Comparison of ENCODE assay signal across 9 cellular contexts in the genomic region with DNA sequence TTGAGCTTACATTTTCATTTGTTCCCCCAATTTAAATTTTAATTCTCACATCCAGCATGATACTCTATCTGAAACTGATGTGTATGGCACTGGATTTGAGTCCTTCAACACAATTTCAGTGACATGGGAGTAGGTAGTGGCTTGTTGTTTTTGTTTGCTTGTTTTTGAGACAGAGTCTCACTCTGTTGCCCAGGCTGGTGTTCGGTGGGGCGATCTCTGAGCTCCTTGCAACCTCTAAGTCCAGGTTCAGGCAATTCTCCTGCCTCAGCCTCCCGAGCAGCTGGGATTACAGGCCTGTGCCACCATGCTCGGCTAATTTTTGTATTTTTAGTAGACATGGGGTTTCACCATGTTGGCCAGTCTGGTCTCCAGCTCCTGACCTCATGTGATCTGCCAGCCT. TPM values are rescaled to one million over a fixed set of nuclear protein-coding genes. Genes with fewer than 3 reads are reported as not detected.
DNase-seq lines count a peak whose midpoint lies in the region; ATAC-seq and TF ChIP-seq lines count a peak whose summit lies in the region.
"Not testable (repeated sequence)": the region's sequence is repeated elsewhere in the genome, so short reads cannot be mapped to it uniquely, and the experiment has no call there.
"Had no signal": no experiment of that assay in that cellular context is flagged by ENCODE, and none has a peak within 500 bp of the region (broad histone marks: within the 10 kb centered on the region; RNA-seq: fewer than 3 reads in every experiment).

No MANE protein-coding gene starts in this region.

- not testable (repeated sequence) for H3K27me3 ChIP-seq in BLaER1; HUES6 (ENCODE audit: control insufficient read depth, insufficient read depth, low read length); endodermal cell (ENCODE audit: control insufficient read depth, insufficient read depth, low read length, poor library complexity, severe bottlenecking); liver (ENCODE audit: control insufficient read depth in 4 of 4, insufficient read depth in 4 of 4, low read length in 3 of 4); osteoblast (ENCODE audit: insufficient read depth, low read length)

- H3K4me1 Mint-ChIP-seq in T-cell (peaks cover 37 to 46% (median 39%) of the 10 kb centered on the region in 3 donors), endodermal cell (peaks cover 19% of the 10 kb centered on the region)
- H3K4me1 Mint-ChIP-seq in activated naive CD8-positive, alpha-beta T cell treated with anti-CD3 and anti-CD28 coated beads, Interleukin-2, amount 10 ng/mL, durations not matched to agents 7 days and 5 days = peaks cover 21% of the 10 kb centered on the region

- peak overlapping the region; percentile 75 for H2AFZ ChIP-seq in osteoblast (ENCODE audit: low read length)

- TF ChIP-seq CTCF in endodermal cell (conservative IDR thresholded peaks at IDR 0.05); liver (IDR thresholded peaks at IDR 0.05; ENCODE audit: low read depth, low read length, missing input control); osteoblast (IDR thresholded peaks at IDR 0.05; ENCODE audit: extremely low read depth, low read depth, low read length): not testable (repeated sequence)

- DNase-seq in T-cell; activated naive CD8-positive, alpha-beta T cell treated with anti-CD3 and anti-CD28 coated beads, Interleukin-2, amount 10 ng/mL, durations not matched to agents 7 days and 5 days; osteoblast (ENCODE audit: insufficient read length, low spot score, missing footprints); substantia nigra (lab: John Stamatoyannopoulos, UW): not testable (repeated sequence)
- peak; percentile 40 for DNase-seq in endodermal cell

- CTCF ChIA-PET in T-cell (lab: Charles Lee) = not testable (repeated sequence)

- not testable (repeated sequence) for H3K27me3 Mint-ChIP-seq in T-cell; activated naive CD8-positive, alpha-beta T cell treated with anti-CD3 and anti-CD28 coated beads, Interleukin-2, amount 10 ng/mL, durations not matched to agents 7 days and 5 days; endodermal cell (ENCODE audit: insufficient read depth)

- not testable (repeated sequence) for ATAC-seq in T-cell (replicated peaks in 1 of 4); activated naive CD8-positive, alpha-beta T cell treated with anti-CD3 and anti-CD28 coated beads, Interleukin-2, amount 10 ng/mL, durations not matched to agents 7 days and 5 days (ENCODE audit: low read depth)

- H3K36me3 ChIP-seq in BLaER1 = peaks cover 17% of the 10 kb centered on the region
- H3K36me3 ChIP-seq in HUES6 (ENCODE audit: control insufficient read depth, insufficient read depth, low read length) = peaks cover 11% of the 10 kb centered on the region; the same call in 1 of the 2 replicates
- not testable (repeated sequence) for H3K36me3 ChIP-seq in endodermal cell (ENCODE audit: control insufficient read depth, insufficient read depth, low read length); liver (ENCODE audit: control insufficient read depth in 4 of 4, insufficient read depth in 3 of 4, low read depth in 1 of 4, low read length in 3 of 4); osteoblast (ENCODE audit: insufficient read depth, low read length)

- not testable (repeated sequence) for H3K9me3 ChIP-seq in BLaER1; HUES6 (ENCODE audit: control insufficient read depth, insufficient read depth, low read depth, low read length); endodermal cell (ENCODE audit: control insufficient read depth, low read length); liver (ENCODE audit: control insufficient read depth in 4 of 4, low read length in 3 of 4); osteoblast (ENCODE audit: low read depth, low read length)

- 85 to 99% methylated on average over 4 of the region's 4 CpGs for WGBS in endodermal cell (ENCODE audit: insufficient coverage in 1 of 2, insufficient read length in 1 of 2), 2 experiments
- 92% methylated on average over 4 of the region's 4 CpGs for WGBS in liver

- H3K4me1 ChIP-seq in BLaER1 (peaks cover 49% of the 10 kb centered on the region), HUES6 (ENCODE audit: control insufficient read depth, insufficient read depth, low read length) (peaks cover 23% of the 10 kb centered on the region), liver (ENCODE audit: control insufficient read depth in 4 of 4, insufficient read depth in 4 of 4, low read length in 3 of 4) (peaks cover 0 to 23% (median 13%) of the 10 kb centered on the region in 4 donors), osteoblast (ENCODE audit: insufficient read depth, low read length) (peaks cover 23% of the 10 kb centered on the region)
- H3K4me1 ChIP-seq in endodermal cell (ENCODE audit: control insufficient read depth, insufficient read depth, low read length) = not testable (repeated sequence)

- not testable (repeated sequence) for H3K36me3 Mint-ChIP-seq in T-cell; activated naive CD8-positive, alpha-beta T cell treated with anti-CD3 and anti-CD28 coated beads, Interleukin-2, amount 10 ng/mL, durations not matched to agents 7 days and 5 days
- H3K36me3 Mint-ChIP-seq in endodermal cell (ENCODE audit: low read depth) = peaks cover 11% of the 10 kb centered on the region

- peaks cover 40% of the 10 kb centered on the region for H3K79me2 ChIP-seq in osteoblast (ENCODE audit: insufficient read depth, low read length)

- peak overlapping the region; percentile 94 for H3K9ac ChIP-seq in BLaER1
- peak overlapping the region; percentile 73 for H3K9ac ChIP-seq in HUES6 (ENCODE audit: low read length)
- H3K9ac ChIP-seq in endodermal cell (ENCODE audit: extremely low read depth, low read length, poor library complexity, severe bottlenecking) = not testable (repeated sequence)
- peak overlapping the region; percentile 97 for H3K9ac ChIP-seq in liver (ENCODE audit: low read depth in 1 of 2, low read length in 2 of 2)

- H3K27ac ChIP-seq in BLaER1 (peak overlapping the region; percentile 92), liver (ENCODE audit: low read depth in 1 of 2, low read length in 2 of 2) (peak overlapping the region; percentile 99), osteoblast (ENCODE audit: low read depth, low read length) (peak overlapping the region; percentile 96), substantia nigra (ENCODE audit: low read depth, low read length, poor library complexity, severe bottlenecking) (peak overlapping the region; percentile 97)
- H3K27ac ChIP-seq in HUES6 (ENCODE audit: low read depth, low read length); endodermal cell (ENCODE audit: low read depth, low read length): not testable (repeated sequence)

- peaks cover 17% of the 10 kb centered on the region for H4K20me1 ChIP-seq in BLaER1
- not testable (repeated sequence) for H4K20me1 ChIP-seq in osteoblast (ENCODE audit: insufficient read depth, low read length)

- H3K27ac Mint-ChIP-seq in T-cell = peak overlapping the region; percentile 96 to 98
- H3K27ac Mint-ChIP-seq in activated naive CD8-positive, alpha-beta T cell treated with anti-CD3 and anti-CD28 coated beads, Interleukin-2, amount 10 ng/mL, durations not matched to agents 7 days and 5 days = peak overlapping the region; percentile 97
- H3K27ac Mint-ChIP-seq in endodermal cell = not testable (repeated sequence)

- H3K9me3 Mint-ChIP-seq in T-cell; activated naive CD8-positive, alpha-beta T cell treated with anti-CD3 and anti-CD28 coated beads, Interleukin-2, amount 10 ng/mL, durations not matched to agents 7 days and 5 days; endodermal cell: not testable (repeated sequence)

- POLR2A ChIA-PET in T-cell (lab: Charles Lee) = interaction anchor here in 1 of 2 donors (0.6 to 1.2 kb wide), 4 partner anchors 10 to 86 kb away, joined by 3 to 4 read pairs (median 4); a partner anchor contains a TSS
- POLR2A ChIA-PET in activated naive CD8-positive, alpha-beta T cell treated with anti-CD3 and anti-CD28 coated beads, Interleukin-2, amount 10 ng/mL, durations not matched to agents 7 days and 5 days (lab: Charles Lee) = interaction anchor here (2.4 to 4.1 kb wide), 2 partner anchors 10 to 12 kb away, joined by 8 to 62 read pairs; a partner anchor contains a TSS

- peak overlapping the region; percentile 81 to 91 (median 84) for H3K4me3 Mint-ChIP-seq in T-cell
- H3K4me3 Mint-ChIP-seq in activated naive CD8-positive, alpha-beta T cell treated with anti-CD3 and anti-CD28 coated beads, Interleukin-2, amount 10 ng/mL, durations not matched to agents 7 days and 5 days = peak overlapping the region; percentile 89
- H3K4me3 Mint-ChIP-seq in endodermal cell = not testable (repeated sequence)

- not testable (repeated sequence) for TF ChIP-seq RAD21 in liver (IDR thresholded peaks at IDR 0.05)

- H3K4me3 ChIP-seq in BLaER1 = peak overlapping the region; percentile 75
- H3K4me3 ChIP-seq in HUES6 (ENCODE audit: low read depth, low read length); endodermal cell (ENCODE audit: low read length); liver (ENCODE audit: low read depth in 1 of 3, low read length in 3 of 3): not testable (repeated sequence)
- H3K4me3 ChIP-seq in osteoblast (ENCODE audit: insufficient read depth, low read length) = peak overlapping the region; percentile 89

- H3K4me2 ChIP-seq in BLaER1 (peak overlapping the region; percentile 98), osteoblast (ENCODE audit: insufficient read depth, low read length) (peak overlapping the region; percentile 84)

RNA-seq across cellular contexts. Expression of a gene that starts 1.3 kb away (rescaled TPM):
- 10 to 100 TPM; 30.3 to 37.6 (median 34.5) TPM for total RNA-seq in T-cell
- 10 to 100 TPM; 30.3 to 31.4 TPM for total RNA-seq in activated naive CD8-positive, alpha-beta T cell treated with anti-CD3 and anti-CD28 coated beads, Interleukin-2, amount 10 ng/mL, durations not matched to agents 7 days and 5 days
- 10 to 100 TPM; 44.9 to 60.3 TPM for total RNA-seq in endodermal cell
- 38.1 TPM for polyA plus RNA-seq in endodermal cell (2013, experiment 1 of 2)
- 37.3 TPM for polyA plus RNA-seq in endodermal cell (2013, experiment 2 of 2)
- 10 to 100 TPM; 10.1 to 15.1 TPM for total RNA-seq in liver
- polyA plus RNA-seq in liver = 1 to 10 TPM; 6.2 to 9.3 TPM
- total RNA-seq in osteoblast = 41.5 and 42.7 TPM in 2 replicates

RNA-seq across cellular contexts. Expression of a gene that starts 10.3 kb away (rescaled TPM):
- total RNA-seq in T-cell = 100 to 1,000 TPM; 126 to 273 (median 232) TPM
- total RNA-seq in activated naive CD8-positive, alpha-beta T cell treated with anti-CD3 and anti-CD28 coated beads, Interleukin-2, amount 10 ng/mL, durations not matched to agents 7 days and 5 days = 100 to 1,000 TPM; 184 to 200 TPM
- total RNA-seq in endodermal cell = 100 to 1,000 TPM; 122 to 169 TPM
- polyA plus RNA-seq in endodermal cell (2013, experiment 1 of 2) = 252 TPM
- polyA plus RNA-seq in endodermal cell (2013, experiment 2 of 2) = 214 TPM
- total RNA-seq in liver = 10 to 100 TPM; 26.0 to 26.5 TPM
- polyA plus RNA-seq in liver = 100 to 1,000 TPM in 1 of 2 donors, 10 to 100 TPM in 1; 15.5 to 126 TPM
- 25.6 and 34.7 TPM in 2 replicates for total RNA-seq in osteoblast

RNA-seq across cellular contexts. Expression of a gene that starts 58.3 kb away (rescaled TPM):
- total RNA-seq in T-cell = not detected
- not detected for total RNA-seq in activated naive CD8-positive, alpha-beta T cell treated with anti-CD3 and anti-CD28 coated beads, Interleukin-2, amount 10 ng/mL, durations not matched to agents 7 days and 5 days
- not detected for total RNA-seq in endodermal cell
- not detected for polyA plus RNA-seq in endodermal cell (2013, experiment 1 of 2)
- polyA plus RNA-seq in endodermal cell (2013, experiment 2 of 2) = not detected
- not detected for total RNA-seq in liver
- not detected for polyA plus RNA-seq in liver
- total RNA-seq in osteoblast = 0.36 TPM in 1 of 2 replicates, not detected in the other
- total RNA-seq: subcutaneous adipose tissue had no signal
